Comparison of ENCODE assay signal across 17 cellular contexts in genomic region chr16:29694384-29695195, GRCh38. TPM values are rescaled to one million over a fixed set of nuclear protein-coding genes. Genes with fewer than 3 reads are reported as not detected.
DNase-seq lines count a peak whose midpoint lies in the region; ATAC-seq and TF ChIP-seq lines count a peak whose summit lies in the region.
"Had no signal": no experiment of that assay in that cellular context is flagged by ENCODE, and none has a peak within 500 bp of the region (broad histone marks: within the 10 kb centered on the region; RNA-seq: fewer than 3 reads in every experiment).

No MANE protein-coding gene starts in this region.

- H3K27ac Mint-ChIP-seq in chondrocyte (ENCODE audit: unreplicated experiment) = no peak overlapping the region
- H3K27ac Mint-ChIP-seq: CD4-positive, alpha-beta memory T cell had no signal

- no peaks in the 10 kb centered on the region for H3K36me3 ChIP-seq in mucosa of descending colon (ENCODE audit: low read depth)
- H3K36me3 ChIP-seq in upper lobe of right lung = no peaks in the 10 kb centered on the region
- H3K36me3 ChIP-seq: heart left ventricle had no signal

- peak overlapping the region; percentile 11 for H3K27ac ChIP-seq in upper lobe of right lung
- H3K27ac ChIP-seq: heart left ventricle, tibial nerve had no signal

- intact Hi-C loops in mucosa of descending colon (cut with DNase I, micrococcal nuclease) = no loop called here
- intact Hi-C loops in upper lobe of right lung (cut with DNase I) = loop anchor here (10.0 kb wide), 1 partner anchor 320 kb away; the partner anchor contains the start of gene DOC2A

- ATAC-seq in mucosa of descending colon (no peak), upper lobe of right lung (peak; percentile 47)
- ATAC-seq: heart left ventricle, sciatic nerve had no signal

- no peak overlapping the region for H3K4me3 Mint-ChIP-seq in chondrocyte (ENCODE audit: unreplicated experiment)
- H3K4me3 Mint-ChIP-seq: CD4-positive, alpha-beta memory T cell; mesothelial cell of epicardium had no signal

- H3K4me3 ChIP-seq in mucosa of descending colon (no peak overlapping the region), upper lobe of right lung (no peak overlapping the region)
- H3K4me3 ChIP-seq: heart left ventricle, tibial nerve had no signal

- peaks cover 1% of the 10 kb centered on the region for H3K36me3 Mint-ChIP-seq in chondrocyte (ENCODE audit: low read depth)
- H3K36me3 Mint-ChIP-seq: CD4-positive, alpha-beta memory T cell had no signal

- TF ChIP-seq CTCF in chondrocyte (IDR thresholded peaks at IDR 0.05) = no peak
- no peak for TF ChIP-seq CTCF in mucosa of descending colon (IDR thresholded peaks at IDR 0.05)
- TF ChIP-seq CTCF in upper lobe of right lung (IDR thresholded peaks at IDR 0.05) = no peak

- H3K9me3 ChIP-seq in mucosa of descending colon (no peaks in the 10 kb centered on the region), upper lobe of right lung (no peaks in the 10 kb centered on the region)
- H3K9me3 ChIP-seq: heart left ventricle had no signal

- H3K9me3 Mint-ChIP-seq in chondrocyte (ENCODE audit: low read depth) = no peaks in the 10 kb centered on the region
- H3K9me3 Mint-ChIP-seq: CD4-positive, alpha-beta memory T cell had no signal

- H3K4me1 ChIP-seq in mucosa of descending colon (ENCODE audit: low read depth) (no peaks in the 10 kb centered on the region), upper lobe of right lung (no peaks in the 10 kb centered on the region)
- H3K4me1 ChIP-seq: heart left ventricle, tibial nerve had no signal

- no peaks in the 10 kb centered on the region for H3K27me3 ChIP-seq in upper lobe of right lung
- H3K27me3 ChIP-seq: heart left ventricle, tibial nerve had no signal

- H3K4me1 Mint-ChIP-seq in chondrocyte (ENCODE audit: low read depth) = no peaks in the 10 kb centered on the region

- no peaks in the 10 kb centered on the region for H3K27me3 Mint-ChIP-seq in chondrocyte (ENCODE audit: low read depth)
- H3K27me3 Mint-ChIP-seq: CD4-positive, alpha-beta memory T cell had no signal

- DNase-seq in NCI-H1092 treated with DMSO at 0.1 percent for 48 hours (lab: John Stamatoyannopoulos, UW) (peak; percentile 7), NCI-H1092 (lab: John Stamatoyannopoulos, UW) (no peak), chondrocyte (ENCODE audit: low spot score) (peak; percentile 81), mucosa of descending colon (peak in 2 of 3 donors; percentile 17 to 46), upper lobe of right lung (no peak), SW480 (ENCODE audit: low spot score) (no peak), NCI-H1417 (lab: John Stamatoyannopoulos, UW) (no peak), A172 (ENCODE audit: low spot score) (no peak)
- DNase-seq: activated gamma-delta T cell treated with Interleukin-2 at 50 U/mL for 16 hours; CD4-positive, alpha-beta memory T cell; heart left ventricle; NCI-H1417 treated with DMSO at 0.1 percent for 48 hours; SHP77 had no signal

RNA-seq across cellular contexts. Expression of gene QPRT, which starts 15.6 kb away (rescaled TPM):
- total RNA-seq in chondrocyte = 19.5 to 21.8 TPM (median 20.7 TPM) in 3 replicates
- 10 to 100 TPM; 25.3 to 54.6 (median 25.4) TPM for total RNA-seq in mucosa of descending colon
- 15.0 TPM for total RNA-seq in upper lobe of right lung
- 83.7 and 122 TPM in 2 replicates for total RNA-seq in A172 (2014; rRNA removed; shearing (Covaris generic))

RNA-seq across cellular contexts. Expression of gene SPN, which starts 31.5 kb away (rescaled TPM):
- total RNA-seq in chondrocyte (not detected in 3 replicates), mucosa of descending colon (1 to 10 TPM; 4.4 to 6.0 (median 4.5) TPM), upper lobe of right lung (70.7 TPM)
- 12.6 and 15.7 TPM in 2 replicates for total RNA-seq in A172 (2014; rRNA removed; shearing (Covaris generic))
- total RNA-seq: epithelial cell of proximal tubule had no signal

RNA-seq across cellular contexts. Expression of gene C16orf54, which starts 51.2 kb away (rescaled TPM):
- total RNA-seq in chondrocyte = not detected in 3 replicates
- total RNA-seq in mucosa of descending colon = 1 to 10 TPM; 1.6 to 3.4 (median 1.7) TPM
- 7.3 TPM for total RNA-seq in upper lobe of right lung
- 0.09 TPM in 1 of 2 replicates, not detected in the other for total RNA-seq in A172 (2014; rRNA removed; shearing (Covaris generic))
- total RNA-seq: epithelial cell of proximal tubule, mesothelial cell of epicardium had no signal

Comparison
In these comparisons a context has a peak if more than half of its experiments do, and no peak if none do; other contexts are left out.
1. DNase-seq: peak in NCI-H1092 treated with DMSO at 0.1 percent for 48 hours (single experiment), chondrocyte (single experiment) and mucosa of descending colon (2 of 3); none in NCI-H1092 (single experiment), upper lobe of right lung (single experiment), SW480 (single experiment), NCI-H1417 (0 of 3) and A172 (single experiment).